ENCODE assay signal across 29 cellular contexts in the genomic region with DNA sequence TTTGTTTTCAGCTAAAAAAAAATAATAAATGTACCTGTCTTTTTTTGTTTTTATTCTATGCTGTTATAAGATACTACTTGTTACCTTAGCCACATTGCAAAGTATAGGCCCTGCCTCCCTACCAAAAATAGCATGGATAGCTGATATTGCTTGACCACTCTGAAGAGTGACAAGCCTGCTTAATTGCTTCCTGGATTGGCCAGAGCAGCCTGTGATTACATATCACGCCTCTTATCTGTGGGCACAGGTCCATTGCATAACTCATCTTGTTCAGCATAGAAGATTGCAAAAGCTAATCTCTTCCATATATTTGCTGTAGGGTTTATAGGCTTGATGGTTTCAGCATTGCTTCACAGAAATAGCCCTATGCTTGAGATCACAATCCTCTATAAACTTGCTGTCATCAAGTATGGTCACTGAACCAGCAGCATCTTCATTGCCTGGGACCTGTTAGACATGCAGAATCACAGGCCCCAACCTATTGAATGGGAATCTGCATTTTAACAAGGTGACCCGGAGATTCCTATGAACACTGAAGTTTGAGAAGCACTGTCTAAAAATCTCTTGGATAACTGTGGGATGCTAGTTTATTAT.
DNase-seq lines count a peak whose midpoint lies in the region; ATAC-seq and TF ChIP-seq lines count a peak whose summit lies in the region.
"Had no signal": no experiment of that assay in that cellular context is flagged by ENCODE, and none has a peak within 500 bp of the region (broad histone marks: within the 10 kb centered on the region; RNA-seq: fewer than 3 reads in every experiment).

No MANE protein-coding gene starts in this region.

- H2AFZ ChIP-seq in Karpas-422 (ENCODE audit: low read length): 0 out of 2 replicates have a peak overlapping the region, but pooled peaks have one; percentile 10

- H3K4me3 Mint-ChIP-seq in activated T-helper 17 cell treated with anti-CD3 and anti-CD28 coated beads, Interleukin-2, amount 50 U/mL, for 72 hours: no peak overlapping the region
- H3K4me3 Mint-ChIP-seq: brain, CD14-positive monocyte, naive B cell had no signal

- no peak overlapping the region for H3K9ac ChIP-seq in Karpas-422 (ENCODE audit: low read length)

- H4K20me1 ChIP-seq in Karpas-422 (ENCODE audit: insufficient read depth, low read depth, low read length): no peaks in the 10 kb centered on the region

- intact Hi-C loops in left ventricle myocardium superior (cut with micrococcal nuclease): no loop called here

- H3K4me3 ChIP-seq in Karpas-422 (ENCODE audit: low read length) (no peak overlapping the region), Peyer's patch (no peak overlapping the region)
- H3K4me3 ChIP-seq: esophagus muscularis mucosa, thoracic aorta had no signal

- TF ChIP-seq POLR2A in Peyer's patch (IDR thresholded peaks at IDR 0.05): no peak

- no peaks in the 10 kb centered on the region for H3K36me3 Mint-ChIP-seq in activated T-helper 17 cell treated with anti-CD3 and anti-CD28 coated beads, Interleukin-2, amount 50 U/mL, for 72 hours (ENCODE audit: low read depth)
- H3K36me3 Mint-ChIP-seq: brain, naive B cell had no signal

- ATAC-seq in left ventricle myocardium superior: peak; percentile 80
- no peak for ATAC-seq in activated T-helper 17 cell treated with anti-CD3 and anti-CD28 coated beads, Interleukin-2, amount 50 U/mL, for 72 hours (replicated peaks)
- ATAC-seq: HCT116, Panc1 had no signal

- no peak for TF ChIP-seq CTCF in Peyer's patch (IDR thresholded peaks at IDR 0.05)

- no peaks in the 10 kb centered on the region for H3K9me3 Mint-ChIP-seq in activated T-helper 17 cell treated with anti-CD3 and anti-CD28 coated beads, Interleukin-2, amount 50 U/mL, for 72 hours
- H3K9me3 Mint-ChIP-seq: activated T-helper 2 cell treated with anti-CD3 and anti-CD28 coated beads, Interferon-gamma antibody, Interleukin-2, Interleukin-4, amounts not matched to agents 10 μg/mL and 5 μg/mL and 100 μg/mL, durations not matched to agents 14 hours and 24 hours and 36 hours; brain had no signal

- H3K27ac ChIP-seq in Karpas-422 (ENCODE audit: low read length) (no peak overlapping the region), Peyer's patch (no peak overlapping the region)
- H3K27ac ChIP-seq: esophagus muscularis mucosa, thoracic aorta, WERI-Rb-1 had no signal

- H3K27me3 ChIP-seq in Karpas-422 (ENCODE audit: low read length) (no peaks in the 10 kb centered on the region), Peyer's patch (no peaks in the 10 kb centered on the region)
- H3K27me3 ChIP-seq: esophagus muscularis mucosa had no signal

- H3K36me3 ChIP-seq in Karpas-422 (ENCODE audit: insufficient read depth, low read length): no peaks in the 10 kb centered on the region; the same call in 1 of the 2 replicates
- H3K36me3 ChIP-seq in Peyer's patch: no peaks in the 10 kb centered on the region
- H3K36me3 ChIP-seq: esophagus muscularis mucosa, thoracic aorta, WERI-Rb-1 had no signal

- H3K79me2 ChIP-seq in Karpas-422 (ENCODE audit: low read length): no peaks in the 10 kb centered on the region

- H3K27me3 Mint-ChIP-seq in activated T-helper 17 cell treated with anti-CD3 and anti-CD28 coated beads, Interleukin-2, amount 50 U/mL, for 72 hours: no peaks in the 10 kb centered on the region
- H3K27me3 Mint-ChIP-seq: brain, naive B cell had no signal

- H3K4me1 ChIP-seq in Karpas-422 (ENCODE audit: low read length) (peaks cover 23% of the 10 kb centered on the region), Peyer's patch (no peaks in the 10 kb centered on the region)
- H3K4me1 ChIP-seq: esophagus muscularis mucosa had no signal

- no peaks in the 10 kb centered on the region for H3K4me1 Mint-ChIP-seq in activated T-helper 17 cell treated with anti-CD3 and anti-CD28 coated beads, Interleukin-2, amount 50 U/mL, for 72 hours
- H3K4me1 Mint-ChIP-seq: naive B cell had no signal

- H3K27ac Mint-ChIP-seq in activated T-helper 17 cell treated with anti-CD3 and anti-CD28 coated beads, Interleukin-2, amount 50 U/mL, for 72 hours: no peak overlapping the region
- H3K27ac Mint-ChIP-seq: activated T-helper 2 cell treated with anti-CD3 and anti-CD28 coated beads, Interferon-gamma antibody, Interleukin-2, Interleukin-4, amounts not matched to agents 10 μg/mL and 5 μg/mL and 100 μg/mL, durations not matched to agents 14 hours and 24 hours and 36 hours; brain; CD14-positive monocyte; naive B cell had no signal

- DNase-seq in AML-193 (lab: John Stamatoyannopoulos, UW) (peak; percentile 17 to 26), Karpas-422 (no peak), NOMO-1 (lab: John Stamatoyannopoulos, UW; ENCODE audit: unreplicated experiment in 2 of 2) (peak; percentile 91 to 97), left ventricle myocardium superior (no peak), UCSD-AML1 (lab: John Stamatoyannopoulos, UW; ENCODE audit: unreplicated experiment) (no peak), Peyer's patch (no peak), hippocampal formation (lab: John Stamatoyannopoulos, UW) (no peak)
- DNase-seq: activated CD4-positive, alpha-beta T cell treated with anti-CD3 and anti-CD28 coated beads, Interleukin-2, amount 50 U/mL, for 1 hour; DMS 273 treated with DMSO at 0.1 percent for 48 hours; effector memory CD4-positive, alpha-beta T cell; GDM1; islet precursor cell; Kasumi-1; naive B cell; NCI-H1436; NCI-H2171; NCI-H774; nucleus accumbens; stimulated activated CD4-positive, alpha-beta T cell treated with anti-CD3 and anti-CD28 coated beads, Interleukin-2, amount 100 ng/mL, for 48 hours; stimulated activated naive CD4-positive, alpha-beta T cell; WERI-Rb-1 had no signal

- H3K4me2 ChIP-seq in Karpas-422 (ENCODE audit: low read depth, low read length, poor library complexity, severe bottlenecking): no peak overlapping the region

- H3K9me3 ChIP-seq in Karpas-422 (ENCODE audit: low read length) (no peaks in the 10 kb centered on the region), Peyer's patch (no peaks in the 10 kb centered on the region)
- H3K9me3 ChIP-seq: esophagus muscularis mucosa, thoracic aorta had no signal

- H3K9me2 ChIP-seq in Karpas-422 (replicated peaks; ENCODE audit: insufficient read depth, low read length): no peaks in the 10 kb centered on the region

Comparison
In these comparisons a context has a peak if more than half of its experiments do, and no peak if none do; other contexts are left out.
1. DNase-seq: peak in AML-193 (2 of 2) and NOMO-1 (2 of 2); none in Karpas-422 (single experiment), left ventricle myocardium superior (single experiment), UCSD-AML1 (single experiment), Peyer's patch (0 of 3) and hippocampal formation (0 of 2).